ENCODE assay signal across 31 cellular contexts in genomic region chr2:216761119-216761518, GRCh38.
DNase-seq lines count a peak whose midpoint lies in the region; ATAC-seq and TF ChIP-seq lines count a peak whose summit lies in the region.
"Had no signal": no experiment of that assay in that cellular context is flagged by ENCODE, and none has a peak within 500 bp of the region (broad histone marks: within the 10 kb centered on the region; RNA-seq: fewer than 3 reads in every experiment).

No MANE protein-coding gene starts in this region.

- 27% methylated on average over 1 of the region's 1 CpG for WGBS in hepatocyte (ENCODE audit: low lambda C conversion rate, missing lambda C conversion rate)

- peaks cover 26% of the 10 kb centered on the region for H3K4me1 ChIP-seq in hepatocyte (ENCODE audit: insufficient read depth)
- peaks cover 11% of the 10 kb centered on the region for H3K4me1 ChIP-seq in vagina

- TF ChIP-seq CTCF in hepatocyte (IDR thresholded peaks at IDR 0.05; ENCODE audit: poor library complexity), result no peak
- TF ChIP-seq CTCF in vagina (IDR thresholded peaks at IDR 0.05), result no peak

- peak overlapping the region; percentile 17 for H2AFZ ChIP-seq in hepatocyte

- POLR2A ChIA-PET in naive thymus-derived CD8-positive, alpha-beta T cell (lab: Charles Lee), result no interaction called here

- H3K4me3 ChIP-seq in hepatocyte (no peak overlapping the region), vagina (no peak overlapping the region)
- H3K4me3 ChIP-seq: lower lobe of right lung, mucosa of descending colon, stomach had no signal

- no peaks in the 10 kb centered on the region for H3K9me3 ChIP-seq in hepatocyte (ENCODE audit: low read depth)
- H3K9me3 ChIP-seq in vagina, result no peaks in the 10 kb centered on the region
- H3K9me3 ChIP-seq: lower lobe of right lung, mucosa of descending colon, stomach had no signal

- H3K36me3 Mint-ChIP-seq in naive thymus-derived CD8-positive, alpha-beta T cell, result no peaks in the 10 kb centered on the region
- H3K36me3 Mint-ChIP-seq: activated CD4-positive, alpha-beta memory T cell treated with anti-CD3 and anti-CD28 coated beads for 36 hours; activated naive CD4-positive, alpha-beta T cell treated with anti-CD3 and anti-CD28 coated beads, Interleukin-2, amount 50 U/mL, for 24 hours; CD4-positive, alpha-beta memory T cell; type B pancreatic cell had no signal

- H4K20me1 ChIP-seq in hepatocyte (ENCODE audit: insufficient read depth, poor library complexity, severe bottlenecking), result no peaks in the 10 kb centered on the region

- no peaks in the 10 kb centered on the region for H3K9me3 Mint-ChIP-seq in naive thymus-derived CD8-positive, alpha-beta T cell
- H3K9me3 Mint-ChIP-seq: activated CD4-positive, alpha-beta memory T cell treated with anti-CD3 and anti-CD28 coated beads for 36 hours; activated naive CD4-positive, alpha-beta T cell treated with anti-CD3 and anti-CD28 coated beads, Interleukin-2, amount 50 U/mL, for 24 hours; activated T-helper 17 cell treated with anti-CD3 and anti-CD28 coated beads, Interleukin-2, amount 50 U/mL, for 72 hours had no signal

- H3K27ac ChIP-seq in hepatocyte (peak overlapping the region; percentile 23), vagina (peak overlapping the region; percentile 4)
- H3K27ac ChIP-seq: lower lobe of right lung had no signal

- H3K36me3 ChIP-seq in hepatocyte (replicated peaks; ENCODE audit: insufficient read depth, low read depth), result no peaks in the 10 kb centered on the region
- no peaks in the 10 kb centered on the region for H3K36me3 ChIP-seq in vagina
- H3K36me3 ChIP-seq: lower lobe of right lung, stomach had no signal

- H3K79me2 ChIP-seq in hepatocyte, result no peaks in the 10 kb centered on the region

- TF ChIP-seq POLR2A in vagina (IDR thresholded peaks at IDR 0.05), result no peak

- H3K27me3 ChIP-seq in hepatocyte, result no peaks in the 10 kb centered on the region
- no peaks in the 10 kb centered on the region for H3K27me3 ChIP-seq in vagina
- H3K27me3 ChIP-seq: stomach had no signal

- H3K27me3 Mint-ChIP-seq in naive thymus-derived CD8-positive, alpha-beta T cell, result peaks cover 5 to 14% (median 9%) of the 10 kb centered on the region in 5 donors

- intact Hi-C loops in Right ventricle myocardium superior (cut with DNase I) (no loop called here), cardiac septum (cut with DNase I) (no loop called here), vagina (cut with DNase I) (no loop called here)

- peaks cover 0 to 6% (median 2%) of the 10 kb centered on the region in 4 donors for H3K4me1 Mint-ChIP-seq in naive thymus-derived CD8-positive, alpha-beta T cell
- H3K4me1 Mint-ChIP-seq: activated naive CD4-positive, alpha-beta T cell treated with anti-CD3 and anti-CD28 coated beads, Interleukin-2, amount 50 U/mL, for 24 hours; activated T-helper 17 cell treated with anti-CD3 and anti-CD28 coated beads, Interleukin-2, amount 50 U/mL, for 72 hours; CD4-positive, alpha-beta memory T cell had no signal

- DNase-seq in Right ventricle myocardium superior, result no peak
- DNase-seq in cardiac septum (ENCODE audit: low spot score), result no peak
- DNase-seq in NCI-H510A treated with DMSO at 0.1 percent for 48 hours (lab: John Stamatoyannopoulos, UW), result peak; percentile 87
- DNase-seq in hepatocyte (ENCODE audit: low spot score), result no peak
- DNase-seq in vagina (ENCODE audit: extremely low spot score in 2 of 2), result no peak
- DNase-seq in naive thymus-derived CD8-positive, alpha-beta T cell, result no peak
- DNase-seq: activated CD4-positive, alpha-beta memory T cell treated with anti-CD3 and anti-CD28 coated beads for 36 hours; activated CD4-positive, CD25-positive, alpha-beta regulatory T cell; activated CD8-positive, alpha-beta memory T cell treated with anti-CD3 and anti-CD28 coated beads, Interleukin-2, amount 50 U/mL, for 48 hours; AML-193; anterior cingulate cortex; CD4-positive, alpha-beta memory T cell; cortex of kidney; DMS79; GOT3; islet precursor cell; KBM-7; lower lobe of right lung; mucosa of descending colon; NCI-H2107; NCI-H82; PC-3; posterior cingulate gyrus; SIG-M5; stomach had no signal

- H3K27ac Mint-ChIP-seq in naive thymus-derived CD8-positive, alpha-beta T cell, result no peak overlapping the region
- H3K27ac Mint-ChIP-seq: activated CD4-positive, alpha-beta memory T cell treated with anti-CD3 and anti-CD28 coated beads for 36 hours; activated naive CD4-positive, alpha-beta T cell treated with anti-CD3 and anti-CD28 coated beads, Interleukin-2, amount 50 U/mL, for 24 hours; activated T-helper 17 cell treated with anti-CD3 and anti-CD28 coated beads, Interleukin-2, amount 50 U/mL, for 72 hours; CD4-positive, alpha-beta memory T cell; type B pancreatic cell had no signal

- ATAC-seq in Right ventricle myocardium superior (ENCODE audit: poor library complexity) (peak; percentile 45), HG03095 (IDR thresholded peaks at IDR 0.05; ENCODE audit: unreplicated experiment) (no peak), HG02759 (IDR thresholded peaks at IDR 0.05; ENCODE audit: unreplicated experiment) (no peak)
- no peak for ATAC-seq in naive thymus-derived CD8-positive, alpha-beta T cell
- ATAC-seq: activated T-helper 17 cell treated with anti-CD3 and anti-CD28 coated beads, Interleukin-2, amount 50 U/mL, for 72 hours; mucosa of descending colon; PC-3 had no signal

- H3K9me2 ChIP-seq in hepatocyte (replicated peaks; ENCODE audit: insufficient read depth), result no peaks in the 10 kb centered on the region

- H3K4me3 Mint-ChIP-seq in naive thymus-derived CD8-positive, alpha-beta T cell, result no peak overlapping the region
- H3K4me3 Mint-ChIP-seq: activated CD4-positive, alpha-beta memory T cell treated with anti-CD3 and anti-CD28 coated beads for 36 hours; activated naive CD4-positive, alpha-beta T cell treated with anti-CD3 and anti-CD28 coated beads, Interleukin-2, amount 50 U/mL, for 24 hours; activated T-helper 17 cell treated with anti-CD3 and anti-CD28 coated beads, Interleukin-2, amount 50 U/mL, for 72 hours; CD4-positive, alpha-beta memory T cell; neural crest cell; type B pancreatic cell had no signal

- no peak overlapping the region for H3K4me2 ChIP-seq in hepatocyte
